ENCODE assay signal across 25 cellular contexts in the genomic region with DNA sequence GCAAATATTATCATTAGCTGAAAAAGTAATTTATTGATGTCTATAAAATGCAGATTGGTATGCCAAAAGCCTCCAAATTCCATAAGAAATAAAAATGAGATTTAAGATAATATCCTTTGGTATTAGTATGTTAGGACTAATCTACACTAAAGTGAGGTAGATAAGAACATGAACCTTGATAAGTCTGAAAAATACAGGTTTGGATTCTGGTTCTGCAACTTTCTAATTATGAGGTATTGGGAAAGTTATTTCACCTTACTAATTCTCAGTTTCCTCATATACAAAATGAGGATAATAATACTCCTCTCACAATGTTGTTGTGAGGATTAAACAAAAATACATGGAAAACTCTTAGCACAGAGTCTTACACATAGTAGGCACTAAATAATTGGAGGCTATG.
"Had no signal": no experiment of that assay in that cellular context is flagged by ENCODE, and none has a peak within 500 bp of the region (broad histone marks: within the 10 kb centered on the region; RNA-seq: fewer than 3 reads in every experiment).

No MANE protein-coding gene starts in this region.

- FAIRE-seq: urothelium cell line had no signal

- DNase-seq: stimulated activated CD4-positive, alpha-beta T cell treated with anti-CD3 and anti-CD28 coated beads, Interleukin-2, amount 100 ng/mL, for 48 hours; stimulated activated CD4-positive, alpha-beta T cell treated with anti-CD3 and anti-CD28 coated beads, Interleukin-4, amount 100 ng/mL, for 1 hour; stimulated activated CD4-positive, alpha-beta T cell treated with anti-CD3 and anti-CD28 coated beads, Interleukin-4, amount 100 ng/mL, for 24 hours; stimulated activated CD4-positive, alpha-beta T cell treated with anti-CD3 and anti-CD28 coated beads, Interleukin-4, amount 100 ng/mL, for 4 hours; stimulated activated CD8-positive, alpha-beta memory T cell treated with anti-CD3 and anti-CD28 coated beads, Interleukin-4, amount 100 ng/mL, for 48 hours; stimulated activated naive B cell treated with anti-CD40 and anti-IgM and Interleukin-4, amounts not matched to agents 10 μg/mL and 1 μg/mL and 100 μg/mL, for 72 hours; stimulated activated naive CD4-positive, alpha-beta T cell; stimulated activated naive CD4-positive, alpha-beta T cell treated with Interleukin-2 at 50 U/mL for 16 hours; stimulated activated naive CD8-positive, alpha-beta T cell treated with anti-CD3 and anti-CD28 coated beads, Interleukin-15, amount 100 ng/mL, for 72 hours; stimulated activated naive CD8-positive, alpha-beta T cell treated with anti-CD3 and anti-CD28 coated beads, Interleukin-15, Interleukin-2, amounts not matched to agents 100 U/mL and 50 U/mL, for 24 hours; substantia nigra; testis; thyroid gland; tibial artery; transverse colon; upper lobe of left lung; upper lobe of right lung; uterus had no signal

- H3K4me1 ChIP-seq: suprapubic skin, testis, thyroid gland, tibial artery, tibial nerve, transverse colon, upper lobe of left lung, upper lobe of right lung, uterus, vagina had no signal

- ATAC-seq: stimulated activated effector memory CD8-positive, alpha-beta T cell treated with anti-CD3 and anti-CD28 coated beads, Interleukin-12 subunit alpha, Interleukin-12 subunit beta, amount 100 ng/mL, for 72 hours; stimulated activated memory B cell treated with anti-CD40 and anti-IgM and Interleukin-4, amounts not matched to agents 10 μg/mL and 1 μg/mL and 100 μg/mL, for 72 hours; stimulated activated naive B cell treated with anti-CD40 and anti-IgM and Interleukin-4, amounts not matched to agents 10 μg/mL and 1 μg/mL and 100 μg/mL, for 72 hours; stimulated activated naive CD8-positive, alpha-beta T cell treated with anti-CD3 and anti-CD28 coated beads, Interleukin-15, amount 100 ng/mL, for 72 hours; stimulated activated naive CD8-positive, alpha-beta T cell treated with anti-CD3 and anti-CD28 coated beads, Interleukin-15, Interleukin-2, amounts not matched to agents 100 U/mL and 50 U/mL, for 24 hours; upper lobe of right lung had no signal

- H3K4me3 ChIP-seq: suprapubic skin, testis, thoracic aorta, thyroid gland, tibial artery, tibial nerve, transverse colon, upper lobe of left lung, upper lobe of right lung, uterus, vagina had no signal

- H3K27me3 ChIP-seq: suprapubic skin, testis, thyroid gland, tibial artery, tibial nerve, transverse colon, upper lobe of left lung, upper lobe of right lung, uterus, vagina had no signal

- H3K27ac ChIP-seq: suprapubic skin, testis, thoracic aorta, thyroid gland, tibial artery, tibial nerve, transverse colon, upper lobe of left lung, upper lobe of right lung, uterus, vagina had no signal

- H3K36me3 ChIP-seq: suprapubic skin, thoracic aorta, thyroid gland, tibial artery, tibial nerve, transverse colon, upper lobe of left lung, upper lobe of right lung, uterus, vagina had no signal

- H3K9me3 ChIP-seq: suprapubic skin, testis, thoracic aorta, thyroid gland, tibial artery, tibial nerve, transverse colon, upper lobe of left lung, upper lobe of right lung, uterus, vagina had no signal
